Comparison of ENCODE assay signal across 2 cellular contexts in the genomic region with DNA sequence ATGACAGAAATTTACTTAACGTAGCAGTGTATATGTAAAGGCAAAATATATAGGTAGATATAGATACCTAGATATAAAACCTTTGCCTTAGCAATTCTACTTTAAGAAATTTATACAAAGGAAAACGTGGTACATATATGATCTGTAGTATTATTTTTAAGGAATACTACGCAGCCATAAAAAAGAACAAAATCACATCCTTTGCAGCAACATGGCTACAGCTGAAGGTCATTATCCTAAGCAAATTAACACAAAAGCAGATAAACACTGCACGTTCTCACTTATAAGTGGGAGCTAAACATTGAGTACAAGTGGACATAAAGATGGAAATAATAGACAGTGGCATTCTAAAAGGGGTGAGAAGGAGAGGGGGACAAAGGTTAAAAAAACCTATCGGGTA.
TF ChIP-seq lines count a peak whose summit lies in the region.

No MANE protein-coding gene starts in this region.

TF ChIP-seq in A549, 52 proteins besides CTCF, POLR2A, EP300 and RAD21:
- TF ChIP-seq, protein P1, sequence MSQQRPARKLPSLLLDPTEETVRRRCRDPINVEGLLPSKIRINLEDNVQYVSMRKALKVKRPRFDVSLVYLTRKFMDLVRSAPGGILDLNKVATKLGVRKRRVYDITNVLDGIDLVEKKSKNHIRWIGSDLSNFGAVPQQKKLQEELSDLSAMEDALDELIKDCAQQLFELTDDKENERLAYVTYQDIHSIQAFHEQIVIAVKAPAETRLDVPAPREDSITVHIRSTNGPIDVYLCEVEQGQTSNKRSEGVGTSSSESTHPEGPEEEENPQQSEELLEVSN (IDR thresholded peaks at IDR 0.05; ENCODE audit: borderline replicate concordance, low read depth), result no peak
- TF ChIP-seq, protein P2, sequence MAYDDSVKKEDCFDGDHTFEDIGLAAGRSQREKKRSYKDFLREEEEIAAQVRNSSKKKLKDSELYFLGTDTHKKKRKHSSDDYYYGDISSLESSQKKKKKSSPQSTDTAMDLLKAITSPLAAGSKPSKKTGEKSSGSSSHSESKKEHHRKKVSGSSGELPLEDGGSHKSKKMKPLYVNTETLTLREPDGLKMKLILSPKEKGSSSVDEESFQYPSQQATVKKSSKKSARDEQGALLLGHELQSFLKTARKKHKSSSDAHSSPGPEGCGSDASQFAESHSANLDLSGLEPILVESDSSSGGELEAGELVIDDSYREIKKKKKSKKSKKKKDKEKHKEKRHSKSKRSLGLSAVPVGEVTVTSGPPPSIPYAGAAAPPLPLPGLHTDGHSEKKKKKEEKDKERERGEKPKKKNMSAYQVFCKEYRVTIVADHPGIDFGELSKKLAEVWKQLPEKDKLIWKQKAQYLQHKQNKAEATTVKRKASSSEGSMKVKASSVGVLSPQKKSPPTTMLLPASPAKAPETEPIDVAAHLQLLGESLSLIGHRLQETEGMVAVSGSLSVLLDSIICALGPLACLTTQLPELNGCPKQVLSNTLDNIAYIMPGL (CRISPR knock-in tag; IDR thresholded peaks at IDR 0.05; ENCODE audit: borderline replicate concordance), result 0 out of 2 replicates have a peak, but pooled peaks have one; percentile 19
- TF ChIP-seq POLR2AphosphoS2 (conservative IDR thresholded peaks at IDR 0.05; ENCODE audit: low read length), result no peak
- no peak for TF ChIP-seq CEBPB (IDR thresholded peaks at IDR 0.05)

TF ChIP-seq in K562, 482 proteins besides CTCF, POLR2A, EP300 and RAD21 (continued from another document):
- TF ChIP-seq, protein P3, sequence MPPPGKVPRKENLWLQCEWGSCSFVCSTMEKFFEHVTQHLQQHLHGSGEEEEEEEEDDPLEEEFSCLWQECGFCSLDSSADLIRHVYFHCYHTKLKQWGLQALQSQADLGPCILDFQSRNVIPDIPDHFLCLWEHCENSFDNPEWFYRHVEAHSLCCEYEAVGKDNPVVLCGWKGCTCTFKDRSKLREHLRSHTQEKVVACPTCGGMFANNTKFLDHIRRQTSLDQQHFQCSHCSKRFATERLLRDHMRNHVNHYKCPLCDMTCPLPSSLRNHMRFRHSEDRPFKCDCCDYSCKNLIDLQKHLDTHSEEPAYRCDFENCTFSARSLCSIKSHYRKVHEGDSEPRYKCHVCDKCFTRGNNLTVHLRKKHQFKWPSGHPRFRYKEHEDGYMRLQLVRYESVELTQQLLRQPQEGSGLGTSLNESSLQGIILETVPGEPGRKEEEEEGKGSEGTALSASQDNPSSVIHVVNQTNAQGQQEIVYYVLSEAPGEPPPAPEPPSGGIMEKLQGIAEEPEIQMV (tag; conservative IDR thresholded peaks at IDR 0.05; ENCODE audit: low read depth), result 0 out of 2 replicates have a peak, but pooled peaks have one; percentile 14
- TF ChIP-seq SIN3B (IDR thresholded peaks at IDR 0.05; ENCODE audit: low read depth), result no peak
- TF ChIP-seq ZNF133 (CRISPR knock-in tag; IDR thresholded peaks at IDR 0.05), result no peak
- TF ChIP-seq, protein P1 (IDR thresholded peaks at IDR 0.05; ENCODE audit: borderline replicate concordance in 1 of 2, extremely low read depth in 1 of 2, insufficient read depth in 1 of 2, insufficient read length in 1 of 2, low read depth in 1 of 2, low read length in 1 of 2, poor library complexity in 1 of 2, severe bottlenecking in 1 of 2), result no peak
- TF ChIP-seq ADNP (tag; IDR thresholded peaks at IDR 0.05), result 0 out of 2 replicates have a peak, but pooled peaks have one; percentile 52
- TF ChIP-seq NCOR1 (IDR thresholded peaks at IDR 0.05), result no peak
- no peak for TF ChIP-seq WHSC1 (IDR thresholded peaks at IDR 0.05; ENCODE audit: low read length)
- TF ChIP-seq, protein P4, sequence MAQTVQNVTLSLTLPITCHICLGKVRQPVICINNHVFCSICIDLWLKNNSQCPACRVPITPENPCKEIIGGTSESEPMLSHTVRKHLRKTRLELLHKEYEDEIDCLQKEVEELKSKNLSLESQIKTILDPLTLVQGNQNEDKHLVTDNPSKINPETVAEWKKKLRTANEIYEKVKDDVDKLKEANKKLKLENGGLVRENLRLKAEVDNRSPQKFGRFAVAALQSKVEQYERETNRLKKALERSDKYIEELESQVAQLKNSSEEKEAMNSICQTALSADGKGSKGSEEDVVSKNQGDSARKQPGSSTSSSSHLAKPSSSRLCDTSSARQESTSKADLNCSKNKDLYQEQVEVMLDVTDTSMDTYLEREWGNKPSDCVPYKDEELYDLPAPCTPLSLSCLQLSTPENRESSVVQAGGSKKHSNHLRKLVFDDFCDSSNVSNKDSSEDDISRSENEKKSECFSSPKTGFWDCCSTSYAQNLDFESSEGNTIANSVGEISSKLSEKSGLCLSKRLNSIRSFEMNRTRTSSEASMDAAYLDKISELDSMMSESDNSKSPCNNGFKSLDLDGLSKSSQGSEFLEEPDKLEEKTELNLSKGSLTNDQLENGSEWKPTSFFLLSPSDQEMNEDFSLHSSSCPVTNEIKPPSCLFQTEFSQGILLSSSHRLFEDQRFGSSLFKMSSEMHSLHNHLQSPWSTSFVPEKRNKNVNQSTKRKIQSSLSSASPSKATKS (CRISPR knock-in tag; IDR thresholded peaks at IDR 0.05), result no peak
- no peak for TF ChIP-seq JUNB (CRISPR knock-in tag; conservative IDR thresholded peaks at IDR 0.05)
